In the genomic region with DNA sequence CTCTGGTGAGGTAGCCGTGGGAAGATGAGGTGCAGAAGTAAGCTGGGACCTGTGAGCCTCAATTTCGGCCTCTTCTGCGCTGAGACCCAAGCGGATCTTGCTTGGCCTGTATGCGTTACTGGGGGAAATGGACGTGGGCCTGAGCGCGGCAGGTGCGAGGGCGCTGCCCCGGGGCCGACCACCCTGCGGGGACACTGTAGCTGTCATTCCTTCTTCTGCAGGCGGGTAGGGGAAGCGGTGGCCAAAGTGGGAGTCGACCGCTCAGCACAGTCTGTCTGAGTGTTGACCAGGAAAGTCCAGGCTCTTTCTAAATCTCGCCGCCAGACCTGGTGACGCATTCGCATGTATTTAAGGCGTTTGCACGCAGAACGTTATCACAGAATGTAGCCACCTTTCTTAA, we compare ENCODE assay signal across 25 cellular contexts. TPM values are rescaled to one million over a fixed set of nuclear protein-coding genes. Genes with fewer than 3 reads are reported as not detected.
"Had no signal": no experiment of that assay in that cellular context is flagged by ENCODE, and none has a peak within 500 bp of the region (broad histone marks: within the 10 kb centered on the region; RNA-seq: fewer than 3 reads in every experiment).

No MANE protein-coding gene starts in this region.

- H3K9ac ChIP-seq: parathyroid adenoma had no signal

- H3K27ac ChIP-seq: body of pancreas, epithelial cell of prostate, neutrophil, parathyroid adenoma, sigmoid colon, thyroid gland had no signal

- H3K4me1 ChIP-seq: parathyroid adenoma had no signal

- H3K4me3 ChIP-seq: body of pancreas, mucosa of descending colon, sigmoid colon, thyroid gland had no signal

- H3K27me3 ChIP-seq: thyroid gland had no signal

- H3K4me1 Mint-ChIP-seq: memory B cell had no signal

- H2AFZ ChIP-seq: parathyroid adenoma had no signal

- ATAC-seq: activated CD8-positive, alpha-beta memory T cell treated with anti-CD3 and anti-CD28 coated beads, Interleukin-2, amount 10 ng/mL, durations not matched to agents 7 days and 5 days; body of pancreas; left ventricle myocardium superior; mucosa of descending colon; stimulated activated effector memory CD8-positive, alpha-beta T cell treated with anti-CD3 and anti-CD28 coated beads, Interleukin-12 subunit alpha, Interleukin-12 subunit beta, amount 100 ng/mL, for 72 hours; T-cell had no signal

- H3K36me3 Mint-ChIP-seq: activated CD8-positive, alpha-beta memory T cell treated with anti-CD3 and anti-CD28 coated beads, Interleukin-2, amount 10 ng/mL, durations not matched to agents 7 days and 5 days; activated naive CD8-positive, alpha-beta T cell; memory B cell; naive B cell; stimulated activated effector memory CD8-positive, alpha-beta T cell treated with anti-CD3 and anti-CD28 coated beads, Interleukin-12 subunit alpha, Interleukin-12 subunit beta, amount 100 ng/mL, for 72 hours; T-cell had no signal

- H3K4me3 Mint-ChIP-seq: activated CD4-positive, alpha-beta memory T cell treated with anti-CD3 and anti-CD28 coated beads, Interleukin-2, amount 10 ng/mL, durations not matched to agents 7 days and 5 days; activated CD8-positive, alpha-beta memory T cell treated with anti-CD3 and anti-CD28 coated beads, Interleukin-2, amount 10 ng/mL, durations not matched to agents 7 days and 5 days; activated naive CD8-positive, alpha-beta T cell; memory B cell; stimulated activated effector memory CD8-positive, alpha-beta T cell treated with anti-CD3 and anti-CD28 coated beads, Interleukin-12 subunit alpha, Interleukin-12 subunit beta, amount 100 ng/mL, for 72 hours; T-cell had no signal

- H3K36me3 ChIP-seq: neutrophil, sigmoid colon, thyroid gland had no signal

- H3K27ac Mint-ChIP-seq: activated CD4-positive, alpha-beta memory T cell treated with anti-CD3 and anti-CD28 coated beads, Interleukin-2, amount 10 ng/mL, durations not matched to agents 7 days and 5 days; activated CD8-positive, alpha-beta memory T cell treated with anti-CD3 and anti-CD28 coated beads, Interleukin-2, amount 10 ng/mL, durations not matched to agents 7 days and 5 days; activated naive CD8-positive, alpha-beta T cell; memory B cell; naive B cell; stimulated activated effector memory CD8-positive, alpha-beta T cell treated with anti-CD3 and anti-CD28 coated beads, Interleukin-12 subunit alpha, Interleukin-12 subunit beta, amount 100 ng/mL, for 72 hours; T-cell had no signal

- H3K9me3 ChIP-seq: body of pancreas, mucosa of descending colon, neutrophil, sigmoid colon, thyroid gland had no signal

- H3K9me3 Mint-ChIP-seq: activated CD4-positive, alpha-beta memory T cell treated with anti-CD3 and anti-CD28 coated beads, Interleukin-2, amount 10 ng/mL, durations not matched to agents 7 days and 5 days; memory B cell; stimulated activated effector memory CD8-positive, alpha-beta T cell treated with anti-CD3 and anti-CD28 coated beads, Interleukin-12 subunit alpha, Interleukin-12 subunit beta, amount 100 ng/mL, for 72 hours; T-cell had no signal

- DNase-seq: activated CD4-positive, alpha-beta memory T cell treated with anti-CD3 and anti-CD28 coated beads, Interleukin-2, amount 10 ng/mL, durations not matched to agents 7 days and 5 days; activated CD4-positive, alpha-beta T cell treated with anti-CD3 and anti-CD28 coated beads for 48 hours; activated CD4-positive, CD25-positive, alpha-beta regulatory T cell; activated CD8-positive, alpha-beta memory T cell treated with anti-CD3 and anti-CD28 coated beads, Interleukin-2, amount 10 ng/mL, durations not matched to agents 7 days and 5 days; amniotic stem cell; body of pancreas; caudate nucleus; hippocampal formation; kidney glomerular epithelial cell; left ventricle myocardium superior; mucosa of descending colon; naive B cell; sigmoid colon; stimulated activated CD4-positive, alpha-beta T cell treated with anti-CD3 and anti-CD28 coated beads, Interleukin-4, amount 100 ng/mL, for 24 hours; T-cell; thyroid gland had no signal

RNA-seq across cellular contexts. Expression of gene LRAT, which starts 3.3 kb away (rescaled TPM):
- total RNA-seq: activated CD4-positive, alpha-beta memory T cell treated with anti-CD3 and anti-CD28 coated beads, Interleukin-2, amount 10 ng/mL, durations not matched to agents 7 days and 5 days; activated CD8-positive, alpha-beta memory T cell treated with anti-CD3 and anti-CD28 coated beads, Interleukin-2, amount 10 ng/mL, durations not matched to agents 7 days and 5 days; glomerular endothelial cell; T-cell had no signal

RNA-seq across cellular contexts. Expression of gene RBM46, which starts 40.6 kb away (rescaled TPM):
- total RNA-seq: activated CD4-positive, alpha-beta memory T cell treated with anti-CD3 and anti-CD28 coated beads, Interleukin-2, amount 10 ng/mL, durations not matched to agents 7 days and 5 days; activated CD8-positive, alpha-beta memory T cell treated with anti-CD3 and anti-CD28 coated beads, Interleukin-2, amount 10 ng/mL, durations not matched to agents 7 days and 5 days; body of pancreas; dermis microvascular lymphatic vessel endothelial cell; glomerular endothelial cell; left ventricle myocardium superior; mucosa of descending colon; T-cell; urinary bladder had no signal
- polyA plus RNA-seq: sigmoid colon, urinary bladder had no signal
